ENCODE assay signal across 8 cellular contexts in genomic region chr2:165293439-165294420, GRCh38. TPM values are rescaled to one million over a fixed set of nuclear protein-coding genes. Genes with fewer than 3 reads are reported as not detected.
DNase-seq lines count a peak whose midpoint lies in the region; ATAC-seq, FAIRE-seq and TF ChIP-seq lines count a peak whose summit lies in the region.

No MANE protein-coding gene starts in this region.

- CTCF ChIA-PET in H1 (lab: Charles Lee; ENCODE audit: partially characterized antibody): interaction anchor here (0.6 to 3.0 kb wide), 16 partner anchors 10 to 849 kb away, joined by 3 to 7 read pairs (median 4); partner anchors contain the start of genes SCN1A and SCN2A

- no peak overlapping the region for H2BK120ac ChIP-seq in H1 (replicated peaks; ENCODE audit: low read depth, low read length)

- no peaks in the 10 kb centered on the region for H3K79me1 ChIP-seq in H1 (ENCODE audit: low read depth, low read length)

- H2BK5ac ChIP-seq in H1 (ENCODE audit: low read depth, low read length): no peak overlapping the region

- H3K4me1 ChIP-seq in H1 (replicated peaks in 1 of 4; ENCODE audit: control insufficient read depth in 3 of 4, insufficient read depth in 4 of 4, low read length in 3 of 4) (peaks cover 0 to 2% (median 0%) of the 10 kb centered on the region in 4 experiments; a peak in 2 of 7 replicates), transverse colon (peaks cover 0 to 4% (median 0%) of the 10 kb centered on the region in 4 donors)

- in situ Hi-C loops in transverse colon (cut with MboI; ENCODE audit: low pct_ligation_motif_present in 1 of 4, low pct_unique_long_range_greater_than_20kb in 1 of 4, low sequenced_read_pairs in 3 of 4): no loop called here

- no peak overlapping the region for H2AK5ac ChIP-seq in H1 (ENCODE audit: low read depth, low read length)

- H3K18ac ChIP-seq in H1 (ENCODE audit: extremely low read depth, low read length): 0 out of 2 replicates have a peak overlapping the region, but pooled peaks have one; percentile 71

- TF ChIP-seq POLR2A in H1 (IDR thresholded peaks at IDR 0.05; ENCODE audit: control extremely low read depth in 1 of 2, low read depth in 2 of 2, low read length in 2 of 2) (no peak), transverse colon (IDR thresholded peaks at IDR 0.05) (no peak)

- H3K23me2 ChIP-seq in H1 (ENCODE audit: low read depth, low read length): no peaks in the 10 kb centered on the region

- H2BK20ac ChIP-seq in H1 (ENCODE audit: low read length): no peak overlapping the region

- intact Hi-C loops in transverse colon (cut with DNase I; ENCODE audit: low total_unique reads): no loop called here

- peak; percentile 63 to 65 for TF ChIP-seq RAD21 in H1 (IDR thresholded peaks at IDR 0.05 in 1 of 2, conservative IDR thresholded peaks at IDR 0.05 in 1 of 2; ENCODE audit: low read depth in 2 of 2, low read length in 2 of 2)

- no peak overlapping the region for H3K14ac ChIP-seq in H1 (ENCODE audit: insufficient read length)

- TF ChIP-seq CTCF in H1 (IDR thresholded peaks at IDR 0.05; ENCODE audit: control extremely low read depth in 1 of 3, insufficient read depth in 1 of 3, low read depth in 1 of 3, low read length in 3 of 3) (peak in 2 of 3 experiments; percentile 68 to 78; a peak in 3 of 4 replicates), transverse colon (IDR thresholded peaks at IDR 0.05) (peak; percentile 33 to 77 (median 66))

- peak overlapping the region; percentile 98 for H2AFZ ChIP-seq in H1 (ENCODE audit: low read length)

- no peak overlapping the region for H2BK15ac ChIP-seq in H1 (ENCODE audit: low read length)

- H3K23ac ChIP-seq in H1 (ENCODE audit: insufficient read length): no peak overlapping the region

- WGBS in H1 (ENCODE audit: extremely low coverage in 1 of 2, insufficient coverage in 1 of 2, insufficient read length in 1 of 2, insufficient replicate concordance in 2 of 2, low coverage in 1 of 2, low lambda C conversion rate in 2 of 2, missing lambda C conversion rate in 1 of 2), 2 experiments: 38% methylated on average over 6 of the region's 6 CpGs; no CpG with 5 or more reads in 1 of the 2 experiments
- 13 to 24% methylated on average over 5 to 6 of the region's 6 CpGs for WGBS in transverse colon (ENCODE audit: low coverage in 1 of 2), 2 donors

- ATAC-seq in GM18861 (IDR thresholded peaks at IDR 0.05; ENCODE audit: unreplicated experiment): peak; percentile 100
- ATAC-seq in HG03039 (IDR thresholded peaks at IDR 0.05; ENCODE audit: unreplicated experiment): peak; percentile 100

- POLR2A ChIA-PET in H1 (lab: Charles Lee; ENCODE audit: partially characterized antibody): no interaction called here

- no peaks in the 10 kb centered on the region for H4K20me1 ChIP-seq in H1 (replicated peaks in 1 of 2; ENCODE audit: control insufficient read depth in 1 of 2, insufficient read depth in 2 of 2, low read length in 2 of 2)

- TF ChIP-seq EP300 in H1 (IDR thresholded peaks at IDR 0.05; ENCODE audit: borderline replicate concordance in 1 of 2, low read depth in 2 of 2, low read length in 2 of 2): no peak
- TF ChIP-seq EP300 in transverse colon (IDR thresholded peaks at IDR 0.05; ENCODE audit: low read depth): no peak

- peak overlapping the region in 3 of 4 experiments; percentile 10 to 49 (median 17); a peak in 3 of 8 replicates for H3K4me3 ChIP-seq in H1 (ENCODE audit: extremely low read depth in 1 of 4, insufficient read depth in 2 of 4, low read depth in 3 of 4, low read length in 4 of 4)
- no peak overlapping the region for H3K4me3 ChIP-seq in transverse colon

- no peak overlapping the region for H3K4ac ChIP-seq in H1 (replicated peaks; ENCODE audit: insufficient read length, low read depth, low read length)

- no peak overlapping the region for H4K91ac ChIP-seq in H1 (replicated peaks; ENCODE audit: insufficient read length, low read length)

- no peaks in the 10 kb centered on the region for H3K79me2 ChIP-seq in H1 (ENCODE audit: control insufficient read depth in 1 of 2, insufficient read depth in 2 of 2, low read length in 2 of 2)

- peak overlapping the region in 1 of 4 experiments; percentile 47; a peak in 1 of 7 replicates for H3K9ac ChIP-seq in H1 (replicated peaks in 1 of 4; ENCODE audit: extremely low read depth in 1 of 4, low read depth in 3 of 4, low read length in 3 of 4)

- H2BK12ac ChIP-seq in H1 (ENCODE audit: low read depth, low read length): no peak overlapping the region

- H3K4me2 ChIP-seq in H1 (ENCODE audit: insufficient read depth in 1 of 2, low read depth in 2 of 2, low read length in 2 of 2): peak overlapping the region; percentile 50 to 56; a peak in 3 of 4 replicates

- DNase-seq in CMK (ENCODE audit: low read depth) (peak; percentile 39), NCI-H146 treated with DMSO at 0.1 percent for 48 hours (lab: John Stamatoyannopoulos, UW; ENCODE audit: unreplicated experiment) (peak; percentile 81), SW 1271 (lab: John Stamatoyannopoulos, UW) (peak; percentile 67 to 93), H1 (ENCODE audit: low read depth in 1 of 2, low spot score in 2 of 2) (peak in 1 of 2 experiments; percentile 17), lung microvascular endothelial cell (ENCODE audit: low read depth in 2 of 2) (peak; percentile 80 to 85), transverse colon (peak; percentile 17)

- no peak overlapping the region for H3K56ac ChIP-seq in H1 (replicated peaks; ENCODE audit: insufficient read length, low read depth, low read length)

- H3K27me3 ChIP-seq in H1 (replicated peaks in 1 of 4; ENCODE audit: control insufficient read depth in 3 of 4, extremely low read depth in 1 of 4, insufficient read depth in 3 of 4, low read length in 3 of 4) (no peaks in the 10 kb centered on the region), transverse colon (no peaks in the 10 kb centered on the region)

- no peaks in the 10 kb centered on the region for H3K36me3 ChIP-seq in H1 (ENCODE audit: control insufficient read depth in 2 of 4, insufficient read depth in 4 of 4, low read length in 3 of 4)
- H3K36me3 ChIP-seq in transverse colon: no peaks in the 10 kb centered on the region

- no peak overlapping the region for H4K5ac ChIP-seq in H1 (ENCODE audit: insufficient read length, low read depth, low read length)

- no peak overlapping the region for H4K8ac ChIP-seq in H1 (ENCODE audit: extremely low read depth, insufficient read depth, low read length)

- H3K27ac ChIP-seq in H1 (ENCODE audit: low read depth, low read length) (no peak overlapping the region), transverse colon (no peak overlapping the region)

- FAIRE-seq in H1 (lab: Jason Lieb, UNC): peak; percentile 88

- H3K9me3 ChIP-seq in H1 (ENCODE audit: insufficient read depth in 2 of 2, low read depth in 1 of 2, low read length in 1 of 2) (no peaks in the 10 kb centered on the region), transverse colon (no peaks in the 10 kb centered on the region)

TF ChIP-seq in H1, 55 proteins besides CTCF, POLR2A, EP300 and RAD21:
- TF ChIP-seq SIX5 (IDR thresholded peaks at IDR 0.05; ENCODE audit: low read depth, low read length): peak; percentile 48
- TF ChIP-seq SRF (IDR thresholded peaks at IDR 0.05; ENCODE audit: low read depth, low read length): no peak
- TF ChIP-seq GABPA (IDR thresholded peaks at IDR 0.05; ENCODE audit: borderline replicate concordance, insufficient read depth, low read length): peak; percentile 78; the same call in 1 of the 2 replicates
- TF ChIP-seq CHD2 (IDR thresholded peaks at IDR 0.05; ENCODE audit: low read length): no peak

RNA-seq across cellular contexts. Expression of gene SCN2A, which starts 54.5 kb away (rescaled TPM):
- 0.61 and 1.1 TPM in 2 replicates for total RNA-seq in H1 (2021; fragmentation: NEBNext Ultra II Directional; extraction: Animal tissue kit (Norgen Biotek cat#: 25700))
- polyA plus RNA-seq in H1 (2011; rRNA removed): 0.18 and 0.25 TPM in 2 replicates
- polyA plus RNA-seq in H1 (2011; cell fraction: cytosol; rRNA removed): 0.27 TPM
- polyA plus RNA-seq in H1 (2011; cell fraction: nucleus; rRNA removed): 0.47 TPM
- polyA plus RNA-seq in H1 (2012, experiment 1 of 2): 0.17 to 0.32 TPM (median 0.27 TPM) in 4 replicates
- not detected for polyA plus RNA-seq in H1 (2012, experiment 2 of 2)
- 0.85 TPM for polyA plus RNA-seq in H1 (2013, experiment 1 of 2)
- 0.98 TPM for polyA plus RNA-seq in H1 (2013, experiment 2 of 2)
- 0.32 and 0.56 TPM in 2 replicates for polyA minus RNA-seq in H1 (2011; rRNA and poly(A)+ RNA removed)
- polyA minus RNA-seq in H1 (2011; cell fraction: cytosol; rRNA and poly(A)+ RNA removed): 0.29 TPM
- 1.6 TPM for polyA minus RNA-seq in H1 (2011; cell fraction: nucleus; rRNA and poly(A)+ RNA removed)
- total RNA-seq in lung microvascular endothelial cell: under 0.01 TPM in 1 of 2 replicates, not detected in the other
- under 1 TPM in 2 of 4 donors, not detected in 2; 0.14 to 0.32 TPM for total RNA-seq in transverse colon

Comparison
In these comparisons a context has a peak if more than half of its experiments do, and no peak if none do; other contexts are left out.
1. H3K4me3 ChIP-seq: peak in H1 (3 of 4); none in transverse colon (0 of 4).